Comparison of ENCODE assay signal across 11 cellular contexts in genomic region chr6:36963451-36964290, GRCh38. TPM values are rescaled to one million over a fixed set of nuclear protein-coding genes. Genes with fewer than 3 reads are reported as not detected.
DNase-seq lines count a peak whose midpoint lies in the region; ATAC-seq and TF ChIP-seq lines count a peak whose summit lies in the region.
"Had no signal": no experiment of that assay in that cellular context is flagged by ENCODE, and none has a peak within 500 bp of the region (broad histone marks: within the 10 kb centered on the region; RNA-seq: fewer than 3 reads in every experiment).

No MANE protein-coding gene starts in this region.

- no peak overlapping the region for H3K9ac ChIP-seq in HCT116 (ENCODE audit: low read length)

- intact Hi-C loops in HCT116 (cut with micrococcal nuclease), result no loop called here
- intact Hi-C loops in right cardiac atrium (cut with DNase I), result no loop called here

- peak overlapping the region; percentile 93 for H3K27ac Mint-ChIP-seq in T-helper 17 cell

- H3K27ac ChIP-seq in HCT116 (ENCODE audit: low read depth, low read length) (no peak overlapping the region; the same call in 1 of the 2 replicates), right cardiac atrium (ENCODE audit: low read length) (no peak overlapping the region)
- H3K27ac ChIP-seq: epithelial cell of prostate, prostate gland, thoracic aorta had no signal

- TF ChIP-seq CTCF in BE2C (IDR thresholded peaks at IDR 0.05; ENCODE audit: low read depth, low read length) (no peak), HCT116 (IDR thresholded peaks at IDR 0.05 in 2 of 3, conservative IDR thresholded peaks at IDR 0.05 in 1 of 3; ENCODE audit: borderline replicate concordance in 1 of 3, insufficient read depth in 1 of 3, low read depth in 2 of 3, low read length in 2 of 3) (no peak)

- H3K4me3 ChIP-seq in BE2C (ENCODE audit: low read depth, low read length) (no peak overlapping the region), HCT116 (replicated peaks in 1 of 2; ENCODE audit: low read depth in 1 of 2, low read length in 2 of 2) (no peak overlapping the region), right cardiac atrium (ENCODE audit: low read length) (no peak overlapping the region)
- H3K4me3 ChIP-seq: prostate gland, thoracic aorta had no signal

- WGBS in right cardiac atrium, result 71% methylated on average over 11 of the region's 11 CpGs

- DNase-seq in BE2C (peak; percentile 36), HCT116 (ENCODE audit: low read depth, low spot score) (no peak), T-helper 17 cell (no peak), right cardiac atrium (peak; percentile 68 to 84 (median 81)), 8988T (no peak), SKM-1 treated with dmso at 0.1 percent for 144 hours (lab: John Stamatoyannopoulos, UW; ENCODE audit: unreplicated experiment) (no peak), SK-N-DZ (ENCODE audit: low spot score) (no peak)

- ATAC-seq in HCT116 (peak; percentile 15; the same call in 1 of the 2 replicates), T-helper 17 cell (peak; percentile 70), right cardiac atrium (peak; percentile 33 to 39), HG03460 (IDR thresholded peaks at IDR 0.05; ENCODE audit: unreplicated experiment) (no peak)

- no peak overlapping the region for H2AFZ ChIP-seq in HCT116 (ENCODE audit: low read depth, low read length, poor library complexity, severe bottlenecking)

- H3K79me2 ChIP-seq in HCT116 (ENCODE audit: insufficient read depth, low read length), result no peaks in the 10 kb centered on the region

- CTCF ChIA-PET in HCT116 (lab: Charles Lee), result interaction anchor here (0.5 to 1.3 kb wide), 2 partner anchors 198 to 247 kb away, joined by 3 read pairs; no protein-coding TSS in a partner anchor

- H3K27me3 Mint-ChIP-seq in T-helper 17 cell, result no peaks in the 10 kb centered on the region

- no peak for TF ChIP-seq POLR2A in HCT116 (IDR thresholded peaks at IDR 0.05; ENCODE audit: borderline replicate concordance, extremely low read depth, insufficient read depth, insufficient read length)

- no peaks in the 10 kb centered on the region for H3K9me2 ChIP-seq in HCT116 (ENCODE audit: insufficient read depth)

- RAD21 ChIA-PET in HCT116 (lab: Charles Lee; ENCODE audit: low non-redundant PET in 1 of 2, low total read pairs in 2 of 2, uncharacterized antibody in 2 of 2, unreplicated experiment in 2 of 2), result no interaction called here

- peaks cover 20% of the 10 kb centered on the region for H3K36me3 ChIP-seq in BE2C
- peaks cover 4 to 12% of the 10 kb centered on the region in 2 experiments; a peak in 1 of 4 replicates for H3K36me3 ChIP-seq in HCT116 (ENCODE audit: control insufficient read depth in 1 of 2, insufficient read depth in 2 of 2, low read length in 2 of 2)

- no peaks in the 10 kb centered on the region for H4K20me1 ChIP-seq in HCT116 (ENCODE audit: insufficient read depth)

- peak overlapping the region; percentile 3; the same call in 1 of the 2 replicates for H3K4me2 ChIP-seq in HCT116 (ENCODE audit: low read length)

- POLR2A ChIA-PET in HCT116 (lab: Charles Lee), result no interaction called here

- peaks cover 39% of the 10 kb centered on the region for H3K4me1 Mint-ChIP-seq in T-helper 17 cell

- peaks cover 5% of the 10 kb centered on the region; the same call in 1 of the 2 replicates for H3K4me1 ChIP-seq in BE2C
- peaks cover 15 to 42% of the 10 kb centered on the region in 2 experiments for H3K4me1 ChIP-seq in HCT116 (ENCODE audit: control insufficient read depth in 1 of 2, insufficient read depth in 2 of 2, low read length in 2 of 2)
- peaks cover 5% of the 10 kb centered on the region for H3K4me1 ChIP-seq in right cardiac atrium (ENCODE audit: control insufficient read depth, insufficient read depth, low read length)
- H3K4me1 ChIP-seq: prostate gland had no signal

- H3K9me3 ChIP-seq in BE2C (no peaks in the 10 kb centered on the region), HCT116 (ENCODE audit: control insufficient read depth in 1 of 2, insufficient read depth in 1 of 2, low read depth in 1 of 2, low read length in 2 of 2) (no peaks in the 10 kb centered on the region), T-helper 17 cell (ENCODE audit: control insufficient read depth, low read length, poor library complexity, severe bottlenecking) (no peaks in the 10 kb centered on the region), right cardiac atrium (ENCODE audit: control insufficient read depth, low read length) (no peaks in the 10 kb centered on the region)
- H3K9me3 ChIP-seq: prostate gland, thoracic aorta had no signal

- no peak for TF ChIP-seq RAD21 in HCT116 (IDR thresholded peaks at IDR 0.05; ENCODE audit: low read depth)

- H3K4me3 Mint-ChIP-seq in T-helper 17 cell, result peak overlapping the region; percentile 71

- no peaks in the 10 kb centered on the region for H3K27me3 ChIP-seq in BE2C
- H3K27me3 ChIP-seq in HCT116 (ENCODE audit: insufficient read depth, low read length), result no peaks in the 10 kb centered on the region
- no peaks in the 10 kb centered on the region for H3K27me3 ChIP-seq in right cardiac atrium (ENCODE audit: control insufficient read depth, insufficient read depth)

- H3K36me3 Mint-ChIP-seq in T-helper 17 cell (ENCODE audit: low read depth), result peaks cover 1% of the 10 kb centered on the region

- no TSS peak for BruUV-seq in HCT116 (replicated peaks; lab: Mats Ljungman, UMichigan)

TF ChIP-seq in HCT116, 20 proteins besides CTCF, POLR2A, EP300 and RAD21:
- TF ChIP-seq ATF3 (IDR thresholded peaks at IDR 0.05) (no peak), REST (IDR thresholded peaks at IDR 0.05; ENCODE audit: low read depth) (no peak), MAX (IDR thresholded peaks at IDR 0.05) (no peak), POLR2AphosphoS5 (IDR thresholded peaks at IDR 0.05; ENCODE audit: low read depth, low read length) (no peak)

RNA-seq across cellular contexts. Expression of gene PI16, which starts 9.1 kb away (rescaled TPM):
- polyA plus RNA-seq in BE2C (2012; ENCODE audit: insufficient read depth, insufficient read length, low read depth), result not detected
- total RNA-seq in HCT116 (2021; ENCODE audit: unreplicated experiment), result 0.59 TPM
- polyA plus RNA-seq in HCT116 (2012), result 0.11 and 0.39 TPM in 2 replicates
- total RNA-seq in T-helper 17 cell, result 10 to 100 TPM; 14.5 to 28.5 TPM
- total RNA-seq in right cardiac atrium, result 100 to 1,000 TPM in 1 of 4 donors, 10 to 100 TPM in 3; 35.0 to 125 (median 45.1) TPM
- 69.5 TPM for polyA plus RNA-seq in right cardiac atrium
- polyA plus RNA-seq in SK-N-DZ (2014; cell fraction: cytosol; rRNA removed), result not detected in 2 replicates
- not detected in 2 replicates for polyA plus RNA-seq in SK-N-DZ (2014; cell fraction: nucleus; rRNA removed)

RNA-seq across cellular contexts. Expression of gene MTCH1, which starts 22.3 kb away (rescaled TPM):
- 205 TPM for polyA plus RNA-seq in BE2C (2012; ENCODE audit: insufficient read depth, insufficient read length, low read depth)
- total RNA-seq in HCT116 (2021; ENCODE audit: unreplicated experiment), result 161 TPM
- 185 and 186 TPM in 2 replicates for polyA plus RNA-seq in HCT116 (2012)
- 100 to 1,000 TPM; 194 to 202 TPM for total RNA-seq in T-helper 17 cell
- 100 to 1,000 TPM; 217 to 249 (median 227) TPM for total RNA-seq in right cardiac atrium
- polyA plus RNA-seq in right cardiac atrium, result 198 TPM
- polyA plus RNA-seq in SK-N-DZ (2014; cell fraction: cytosol; rRNA removed), result 215 and 251 TPM in 2 replicates
- polyA plus RNA-seq in SK-N-DZ (2014; cell fraction: nucleus; rRNA removed), result 349 and 390 TPM in 2 replicates

RNA-seq across cellular contexts. Expression of gene FGD2, which starts 41.8 kb away (rescaled TPM):
- not detected for polyA plus RNA-seq in BE2C (2012; ENCODE audit: insufficient read depth, insufficient read length, low read depth)
- total RNA-seq in HCT116 (2021; ENCODE audit: unreplicated experiment), result 0.10 TPM
- polyA plus RNA-seq in HCT116 (2012), result 0.22 and 0.41 TPM in 2 replicates
- 10 to 100 TPM in 1 of 2 donors, 1 to 10 TPM in 1; 1.7 to 12.6 TPM for total RNA-seq in T-helper 17 cell
- 10 to 100 TPM in 2 of 4 donors, 1 to 10 TPM in 2; 6.4 to 14.0 (median 10.7) TPM for total RNA-seq in right cardiac atrium
- polyA plus RNA-seq in right cardiac atrium, result 5.1 TPM
- not detected in 2 replicates for polyA plus RNA-seq in SK-N-DZ (2014; cell fraction: cytosol; rRNA removed)
- not detected in 2 replicates for polyA plus RNA-seq in SK-N-DZ (2014; cell fraction: nucleus; rRNA removed)

Comparison
In these comparisons a context has a peak if more than half of its experiments do, and no peak if none do; other contexts are left out.
1. DNase-seq: peak in BE2C (single experiment) and right cardiac atrium (3 of 3); none in HCT116 (single experiment), T-helper 17 cell (0 of 3), 8988T (single experiment), SKM-1 treated with dmso at 0.1 percent for 144 hours (single experiment) and SK-N-DZ (single experiment).